In the genomic region with DNA sequence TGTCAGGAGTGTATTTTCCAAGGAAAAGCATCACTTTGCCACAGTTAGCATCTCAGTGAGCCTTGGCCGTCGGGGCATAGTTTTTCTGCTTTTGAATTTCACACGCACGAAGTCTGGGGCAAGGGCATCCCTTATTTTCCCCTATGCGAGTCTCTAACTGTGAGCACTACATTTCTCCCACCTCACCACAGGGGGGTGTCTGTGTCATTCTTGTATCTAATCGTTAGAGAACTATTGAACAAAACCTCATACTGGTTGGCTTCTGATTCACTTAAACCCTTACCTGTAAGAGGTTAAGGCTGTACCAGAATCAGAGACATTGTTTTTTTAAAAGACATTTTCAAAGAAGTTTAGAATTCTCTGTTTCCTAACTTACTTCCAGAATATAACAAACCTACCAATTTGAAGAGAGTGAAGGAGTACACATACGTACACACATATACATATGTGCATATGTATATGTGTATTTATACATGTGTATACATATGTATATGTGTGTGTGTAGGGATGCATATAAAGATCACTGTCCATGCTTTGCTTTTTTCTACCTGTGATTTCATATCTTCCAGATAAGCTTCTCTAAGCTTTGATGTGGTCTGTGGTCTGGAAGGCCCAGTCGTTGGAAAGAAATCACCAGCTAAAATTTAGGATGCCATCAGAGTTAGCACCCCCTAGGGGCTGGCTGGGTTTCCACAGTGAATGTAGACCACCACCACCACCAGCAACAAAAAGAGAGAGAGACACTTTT, we compare ENCODE assay signal across 9 cellular contexts. TPM values are rescaled to one million over a fixed set of nuclear protein-coding genes. Genes with fewer than 3 reads are reported as not detected.
DNase-seq lines count a peak whose midpoint lies in the region; ATAC-seq and TF ChIP-seq lines count a peak whose summit lies in the region.
"Had no signal": no experiment of that assay in that cellular context is flagged by ENCODE, and none has a peak within 500 bp of the region (broad histone marks: within the 10 kb centered on the region; RNA-seq: fewer than 3 reads in every experiment).

No MANE protein-coding gene starts in this region.

- TF ChIP-seq POLR2A in prostate gland (IDR thresholded peaks at IDR 0.05), result no peak

- no peak overlapping the region for H3K4me3 Mint-ChIP-seq in stimulated activated effector memory CD8-positive, alpha-beta T cell treated with anti-CD3 and anti-CD28 coated beads, Interleukin-12 subunit alpha, Interleukin-12 subunit beta, amount 100 ng/mL, for 72 hours

- no peaks in the 10 kb centered on the region for H3K9me3 ChIP-seq in prostate gland

- H3K27me3 ChIP-seq in BJ (ENCODE audit: control insufficient read depth, insufficient read depth, low read length) (no peaks in the 10 kb centered on the region), prostate gland (replicated peaks; ENCODE audit: insufficient read depth) (no peaks in the 10 kb centered on the region)

- H3K27ac ChIP-seq in prostate gland, result no peak overlapping the region

- H3K4me1 ChIP-seq in prostate gland (replicated peaks), result no peaks in the 10 kb centered on the region

- H3K36me3 ChIP-seq in BJ (ENCODE audit: control insufficient read depth, insufficient read depth, low read length) (no peaks in the 10 kb centered on the region), prostate gland (no peaks in the 10 kb centered on the region)

- no peaks in the 10 kb centered on the region for H3K36me3 Mint-ChIP-seq in stimulated activated effector memory CD8-positive, alpha-beta T cell treated with anti-CD3 and anti-CD28 coated beads, Interleukin-12 subunit alpha, Interleukin-12 subunit beta, amount 100 ng/mL, for 72 hours

- H3K9me3 Mint-ChIP-seq in stimulated activated effector memory CD8-positive, alpha-beta T cell treated with anti-CD3 and anti-CD28 coated beads, Interleukin-12 subunit alpha, Interleukin-12 subunit beta, amount 100 ng/mL, for 72 hours, result no peaks in the 10 kb centered on the region

- no peak for DNase-seq in BJ (ENCODE audit: low read depth)
- DNase-seq in RKO (ENCODE audit: low spot score), result peak; percentile 16
- DNase-seq in fibroblast of mammary gland (ENCODE audit: low read depth), result peak; percentile 43
- DNase-seq in prostate gland (ENCODE audit: low spot score), result peak; percentile 25
- no peak for DNase-seq in stimulated activated effector memory CD8-positive, alpha-beta T cell treated with anti-CD3 and anti-CD28 coated beads, Interleukin-12 subunit alpha, Interleukin-12 subunit beta, amount 100 ng/mL, for 72 hours (ENCODE audit: low spot score in 2 of 2)

- no peak for ATAC-seq in stimulated activated effector memory CD8-positive, alpha-beta T cell treated with anti-CD3 and anti-CD28 coated beads, Interleukin-12 subunit alpha, Interleukin-12 subunit beta, amount 100 ng/mL, for 72 hours
- ATAC-seq in GM19395 (IDR thresholded peaks at IDR 0.05; ENCODE audit: unreplicated experiment) (no peak), GM21528 (IDR thresholded peaks at IDR 0.05; ENCODE audit: low FRiP score, unreplicated experiment) (no peak)

- H3K27ac Mint-ChIP-seq in stimulated activated effector memory CD8-positive, alpha-beta T cell treated with anti-CD3 and anti-CD28 coated beads, Interleukin-12 subunit alpha, Interleukin-12 subunit beta, amount 100 ng/mL, for 72 hours, result no peak overlapping the region

- intact Hi-C loops in prostate gland (cut with DNase I), result no loop called here

- CTCF ChIA-PET in BJ (lab: Yijun Ruan, JAX), result interaction anchor here (0.6 to 4.7 kb wide), 17 partner anchors 9 to 429 kb away, joined by 3 to 18 read pairs (median 4); a partner anchor contains a TSS

- H3K4me3 ChIP-seq in BJ (ENCODE audit: low read depth, low read length) (no peak overlapping the region), fibroblast of mammary gland (ENCODE audit: control insufficient read depth, low read depth, low read length) (no peak overlapping the region), prostate gland (no peak overlapping the region)
- H3K4me3 ChIP-seq: lung had no signal

- no peaks in the 10 kb centered on the region for H3K4me1 Mint-ChIP-seq in stimulated activated effector memory CD8-positive, alpha-beta T cell treated with anti-CD3 and anti-CD28 coated beads, Interleukin-12 subunit alpha, Interleukin-12 subunit beta, amount 100 ng/mL, for 72 hours

- 53% methylated on average over 8 of the region's 8 CpGs for WGBS in prostate gland

- POLR2A ChIA-PET in BJ (lab: Charles Lee), result no interaction called here

- TF ChIP-seq CTCF in BJ (IDR thresholded peaks at IDR 0.05; ENCODE audit: insufficient read depth, low read depth, low read length) (peak; percentile 67), GM12873 (IDR thresholded peaks at IDR 0.05; ENCODE audit: insufficient read depth, low read depth, low read length, missing control alignments) (peak; percentile 46), fibroblast of mammary gland (conservative IDR thresholded peaks at IDR 0.05; ENCODE audit: control insufficient read depth, insufficient read depth, low read depth, low read length) (peak; percentile 56), prostate gland (IDR thresholded peaks at IDR 0.05) (peak in 3 of 4 experiments; percentile 19 to 61 (median 51))

RNA-seq across cellular contexts. Expression of a gene that starts 49.4 kb away (rescaled TPM):
- polyA plus RNA-seq in BJ (2011; rRNA removed), result 0.11 and 0.45 TPM in 2 replicates
- polyA minus RNA-seq in BJ (2011; rRNA and poly(A)+ RNA removed), result 0.09 TPM in 1 of 2 replicates, not detected in the other
- 10 to 100 TPM; 14.9 to 25.1 TPM for total RNA-seq in prostate gland

Comparison
In these comparisons a context has a peak if more than half of its experiments do, and no peak if none do; other contexts are left out.
1. DNase-seq: peak in RKO (single experiment), fibroblast of mammary gland (single experiment) and prostate gland (single experiment); none in BJ (single experiment) and stimulated activated effector memory CD8-positive, alpha-beta T cell treated with anti-CD3 and anti-CD28 coated beads, Interleukin-12 subunit alpha, Interleukin-12 subunit beta, amount 100 ng/mL, for 72 hours (0 of 2).
2. Peak in every context shown above with its lines, with median percentiles within 50 percentile points of each other: CTCF ChIP-seq.